1 cellular context compared by ENCODE assay signal in genomic region chr13:41974262-41974900, GRCh38.
TF ChIP-seq lines count a peak whose summit lies in the region.

No MANE protein-coding gene starts in this region.

TF ChIP-seq in HepG2, 621 proteins besides CTCF, POLR2A, EP300 and RAD21:
- no peak for TF ChIP-seq ZNF747 (CRISPR knock-in tag; IDR thresholded peaks at IDR 0.05; ENCODE audit: borderline replicate concordance)
- TF ChIP-seq SOX13 (IDR thresholded peaks at IDR 0.05), result no peak; the same call in 1 of the 2 replicates
- TF ChIP-seq SOX13 (CRISPR knock-in tag; conservative IDR thresholded peaks at IDR 0.05 in 1 of 2, IDR thresholded peaks at IDR 0.05 in 1 of 2), result peak in 1 of 2 experiments; percentile 74; a peak in 2 of 4 replicates
- no peak for TF ChIP-seq SP1 (IDR thresholded peaks at IDR 0.05)
- TF ChIP-seq SP1 (CRISPR knock-in tag; IDR thresholded peaks at IDR 0.05), result no peak
- peak; percentile 69 for TF ChIP-seq MNT (IDR thresholded peaks at IDR 0.05)
- no peak for TF ChIP-seq ZNF784 (CRISPR knock-in tag; IDR thresholded peaks at IDR 0.05; ENCODE audit: borderline replicate concordance)
- peak; percentile 38; the same call in 1 of the 2 replicates for TF ChIP-seq HNF4A (CRISPR knock-in tag; IDR thresholded peaks at IDR 0.05)
- no peak for TF ChIP-seq RNF219 (CRISPR knock-in tag; IDR thresholded peaks at IDR 0.05)
- TF ChIP-seq, protein P1, sequence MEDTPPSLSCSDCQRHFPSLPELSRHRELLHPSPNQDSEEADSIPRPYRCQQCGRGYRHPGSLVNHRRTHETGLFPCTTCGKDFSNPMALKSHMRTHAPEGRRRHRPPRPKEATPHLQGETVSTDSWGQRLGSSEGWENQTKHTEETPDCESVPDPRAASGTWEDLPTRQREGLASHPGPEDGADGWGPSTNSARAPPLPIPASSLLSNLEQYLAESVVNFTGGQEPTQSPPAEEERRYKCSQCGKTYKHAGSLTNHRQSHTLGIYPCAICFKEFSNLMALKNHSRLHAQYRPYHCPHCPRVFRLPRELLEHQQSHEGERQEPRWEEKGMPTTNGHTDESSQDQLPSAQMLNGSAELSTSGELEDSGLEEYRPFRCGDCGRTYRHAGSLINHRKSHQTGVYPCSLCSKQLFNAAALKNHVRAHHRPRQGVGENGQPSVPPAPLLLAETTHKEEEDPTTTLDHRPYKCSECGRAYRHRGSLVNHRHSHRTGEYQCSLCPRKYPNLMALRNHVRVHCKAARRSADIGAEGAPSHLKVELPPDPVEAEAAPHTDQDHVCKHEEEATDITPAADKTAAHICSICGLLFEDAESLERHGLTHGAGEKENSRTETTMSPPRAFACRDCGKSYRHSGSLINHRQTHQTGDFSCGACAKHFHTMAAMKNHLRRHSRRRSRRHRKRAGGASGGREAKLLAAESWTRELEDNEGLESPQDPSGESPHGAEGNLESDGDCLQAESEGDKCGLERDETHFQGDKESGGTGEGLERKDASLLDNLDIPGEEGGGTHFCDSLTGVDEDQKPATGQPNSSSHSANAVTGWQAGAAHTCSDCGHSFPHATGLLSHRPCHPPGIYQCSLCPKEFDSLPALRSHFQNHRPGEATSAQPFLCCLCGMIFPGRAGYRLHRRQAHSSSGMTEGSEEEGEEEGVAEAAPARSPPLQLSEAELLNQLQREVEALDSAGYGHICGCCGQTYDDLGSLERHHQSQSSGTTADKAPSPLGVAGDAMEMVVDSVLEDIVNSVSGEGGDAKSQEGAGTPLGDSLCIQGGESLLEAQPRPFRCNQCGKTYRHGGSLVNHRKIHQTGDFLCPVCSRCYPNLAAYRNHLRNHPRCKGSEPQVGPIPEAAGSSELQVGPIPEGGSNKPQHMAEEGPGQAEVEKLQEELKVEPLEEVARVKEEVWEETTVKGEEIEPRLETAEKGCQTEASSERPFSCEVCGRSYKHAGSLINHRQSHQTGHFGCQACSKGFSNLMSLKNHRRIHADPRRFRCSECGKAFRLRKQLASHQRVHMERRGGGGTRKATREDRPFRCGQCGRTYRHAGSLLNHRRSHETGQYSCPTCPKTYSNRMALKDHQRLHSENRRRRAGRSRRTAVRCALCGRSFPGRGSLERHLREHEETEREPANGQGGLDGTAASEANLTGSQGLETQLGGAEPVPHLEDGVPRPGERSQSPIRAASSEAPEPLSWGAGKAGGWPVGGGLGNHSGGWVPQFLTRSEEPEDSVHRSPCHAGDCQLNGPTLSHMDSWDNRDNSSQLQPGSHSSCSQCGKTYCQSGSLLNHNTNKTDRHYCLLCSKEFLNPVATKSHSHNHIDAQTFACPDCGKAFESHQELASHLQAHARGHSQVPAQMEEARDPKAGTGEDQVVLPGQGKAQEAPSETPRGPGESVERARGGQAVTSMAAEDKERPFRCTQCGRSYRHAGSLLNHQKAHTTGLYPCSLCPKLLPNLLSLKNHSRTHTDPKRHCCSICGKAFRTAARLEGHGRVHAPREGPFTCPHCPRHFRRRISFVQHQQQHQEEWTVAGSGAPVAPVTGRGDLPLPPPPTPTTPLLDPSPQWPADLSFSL (CRISPR knock-in tag; IDR thresholded peaks at IDR 0.05), result peak; percentile 43; the same call in 1 of the 2 replicates
- TF ChIP-seq ZNF33B (CRISPR knock-in tag; IDR thresholded peaks at IDR 0.05), result no peak
- TF ChIP-seq, protein P2, sequence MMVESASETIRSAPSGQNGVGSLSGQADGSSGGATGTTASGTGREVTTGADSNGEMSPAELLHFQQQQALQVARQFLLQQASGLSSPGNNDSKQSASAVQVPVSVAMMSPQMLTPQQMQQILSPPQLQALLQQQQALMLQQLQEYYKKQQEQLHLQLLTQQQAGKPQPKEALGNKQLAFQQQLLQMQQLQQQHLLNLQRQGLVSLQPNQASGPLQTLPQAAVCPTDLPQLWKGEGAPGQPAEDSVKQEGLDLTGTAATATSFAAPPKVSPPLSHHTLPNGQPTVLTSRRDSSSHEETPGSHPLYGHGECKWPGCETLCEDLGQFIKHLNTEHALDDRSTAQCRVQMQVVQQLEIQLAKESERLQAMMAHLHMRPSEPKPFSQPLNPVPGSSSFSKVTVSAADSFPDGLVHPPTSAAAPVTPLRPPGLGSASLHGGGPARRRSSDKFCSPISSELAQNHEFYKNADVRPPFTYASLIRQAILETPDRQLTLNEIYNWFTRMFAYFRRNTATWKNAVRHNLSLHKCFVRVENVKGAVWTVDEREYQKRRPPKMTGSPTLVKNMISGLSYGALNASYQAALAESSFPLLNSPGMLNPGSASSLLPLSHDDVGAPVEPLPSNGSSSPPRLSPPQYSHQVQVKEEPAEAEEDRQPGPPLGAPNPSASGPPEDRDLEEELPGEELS (CRISPR knock-in tag; IDR thresholded peaks at IDR 0.05), result peak; percentile 69
- 0 out of 2 replicates have a peak, but pooled peaks have one; percentile 21 for TF ChIP-seq ARID5B (CRISPR knock-in tag; IDR thresholded peaks at IDR 0.05)
- TF ChIP-seq, protein P3, sequence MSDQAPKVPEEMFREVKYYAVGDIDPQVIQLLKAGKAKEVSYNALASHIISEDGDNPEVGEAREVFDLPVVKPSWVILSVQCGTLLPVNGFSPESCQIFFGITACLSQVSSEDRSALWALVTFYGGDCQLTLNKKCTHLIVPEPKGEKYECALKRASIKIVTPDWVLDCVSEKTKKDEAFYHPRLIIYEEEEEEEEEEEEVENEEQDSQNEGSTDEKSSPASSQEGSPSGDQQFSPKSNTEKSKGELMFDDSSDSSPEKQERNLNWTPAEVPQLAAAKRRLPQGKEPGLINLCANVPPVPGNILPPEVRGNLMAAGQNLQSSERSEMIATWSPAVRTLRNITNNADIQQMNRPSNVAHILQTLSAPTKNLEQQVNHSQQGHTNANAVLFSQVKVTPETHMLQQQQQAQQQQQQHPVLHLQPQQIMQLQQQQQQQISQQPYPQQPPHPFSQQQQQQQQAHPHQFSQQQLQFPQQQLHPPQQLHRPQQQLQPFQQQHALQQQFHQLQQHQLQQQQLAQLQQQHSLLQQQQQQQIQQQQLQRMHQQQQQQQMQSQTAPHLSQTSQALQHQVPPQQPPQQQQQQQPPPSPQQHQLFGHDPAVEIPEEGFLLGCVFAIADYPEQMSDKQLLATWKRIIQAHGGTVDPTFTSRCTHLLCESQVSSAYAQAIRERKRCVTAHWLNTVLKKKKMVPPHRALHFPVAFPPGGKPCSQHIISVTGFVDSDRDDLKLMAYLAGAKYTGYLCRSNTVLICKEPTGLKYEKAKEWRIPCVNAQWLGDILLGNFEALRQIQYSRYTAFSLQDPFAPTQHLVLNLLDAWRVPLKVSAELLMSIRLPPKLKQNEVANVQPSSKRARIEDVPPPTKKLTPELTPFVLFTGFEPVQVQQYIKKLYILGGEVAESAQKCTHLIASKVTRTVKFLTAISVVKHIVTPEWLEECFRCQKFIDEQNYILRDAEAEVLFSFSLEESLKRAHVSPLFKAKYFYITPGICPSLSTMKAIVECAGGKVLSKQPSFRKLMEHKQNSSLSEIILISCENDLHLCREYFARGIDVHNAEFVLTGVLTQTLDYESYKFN (CRISPR knock-in tag; conservative IDR thresholded peaks at IDR 0.05), result peak; percentile 45
- TF ChIP-seq MAFK (conservative IDR thresholded peaks at IDR 0.05 in 1 of 2, IDR thresholded peaks at IDR 0.05 in 1 of 2; ENCODE audit: low read length in 2 of 2), result peak; percentile 65 to 72; a peak in 3 of 4 replicates
- TF ChIP-seq SAP130 (CRISPR knock-in tag; IDR thresholded peaks at IDR 0.05; ENCODE audit: low read depth), result peak; percentile 40; the same call in 1 of the 2 replicates
- peak; percentile 30; the same call in 1 of the 2 replicates for TF ChIP-seq ZNF292 (CRISPR knock-in tag; IDR thresholded peaks at IDR 0.05; ENCODE audit: borderline replicate concordance, low read depth)
- TF ChIP-seq NCOR1 (IDR thresholded peaks at IDR 0.05; ENCODE audit: borderline replicate concordance, low read length), result peak; percentile 37; the same call in 1 of the 2 replicates
- peak; percentile 67; the same call in 1 of the 2 replicates for TF ChIP-seq ZNF460 (CRISPR knock-in tag; IDR thresholded peaks at IDR 0.05; ENCODE audit: borderline replicate concordance)
- TF ChIP-seq JARID2 (CRISPR knock-in tag; IDR thresholded peaks at IDR 0.05; ENCODE audit: insufficient replicate concordance), result no peak
- TF ChIP-seq CEBPG (CRISPR knock-in tag; IDR thresholded peaks at IDR 0.05), result peak; percentile 26; the same call in 1 of the 2 replicates
- TF ChIP-seq ZFP36 (IDR thresholded peaks at IDR 0.05; ENCODE audit: borderline replicate concordance, low read depth, low read length, partially characterized antibody), result no peak
- TF ChIP-seq CEBPB (IDR thresholded peaks at IDR 0.05; ENCODE audit: borderline replicate concordance, low read depth, low read length), result peak; percentile 47; the same call in 1 of the 2 replicates
- TF ChIP-seq SOX6 (IDR thresholded peaks at IDR 0.05), result no peak
- TF ChIP-seq SOX6 (CRISPR knock-in tag; IDR thresholded peaks at IDR 0.05), result peak; percentile 89
- TF ChIP-seq ZNF644 (CRISPR knock-in tag; IDR thresholded peaks at IDR 0.05; ENCODE audit: low read depth), result peak; percentile 31; the same call in 1 of the 2 replicates
- TF ChIP-seq MAFF (IDR thresholded peaks at IDR 0.05; ENCODE audit: low read depth, low read length), result peak; percentile 75
- TF ChIP-seq ZNF720 (CRISPR knock-in tag; IDR thresholded peaks at IDR 0.05), result no peak
- no peak for TF ChIP-seq FOSL1 (CRISPR knock-in tag; IDR thresholded peaks at IDR 0.05; ENCODE audit: borderline replicate concordance)
- peak; percentile 80 for TF ChIP-seq SOX5 (CRISPR knock-in tag; IDR thresholded peaks at IDR 0.05; ENCODE audit: borderline replicate concordance)
TF ChIP-seq in HepG2: peak in this region for 18.
